ENCODE assay signal across 1 cellular context in the genomic region with DNA sequence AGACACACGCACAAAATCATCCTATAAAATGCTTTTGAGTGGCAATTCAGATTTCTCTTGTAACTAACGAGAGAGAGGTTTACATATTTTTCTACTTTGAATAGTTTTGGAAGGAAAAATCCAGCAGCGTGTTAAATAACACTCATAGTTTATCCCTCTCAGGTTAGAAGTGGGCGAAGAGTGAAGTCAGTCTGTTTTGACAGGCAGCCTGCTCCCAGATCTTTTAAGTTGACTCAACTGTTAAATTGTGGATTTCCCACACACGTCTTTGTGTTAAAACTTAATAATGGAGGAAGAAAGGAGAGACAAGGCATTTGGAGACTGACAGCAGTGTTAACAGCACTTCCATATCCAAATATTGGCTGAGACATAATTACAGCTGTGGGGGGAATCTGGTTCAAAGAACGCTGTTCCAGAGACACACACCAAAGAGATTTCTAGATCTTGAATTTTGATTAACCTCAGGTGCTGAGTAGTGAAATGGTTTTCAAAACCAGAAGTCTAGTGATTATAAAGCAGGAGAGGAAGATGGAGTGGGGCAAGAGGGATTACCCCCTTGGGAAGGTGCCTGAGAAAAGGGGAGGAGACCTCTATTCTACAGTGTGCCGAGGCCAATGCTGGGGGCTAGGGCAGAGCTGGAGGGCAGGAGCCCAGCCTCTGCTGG.
TF ChIP-seq lines count a peak whose summit lies in the region.

No MANE protein-coding gene starts in this region.

TF ChIP-seq in HepG2, 621 proteins besides CTCF, POLR2A, EP300 and RAD21:
- TF ChIP-seq ZNF670 (CRISPR knock-in tag; IDR thresholded peaks at IDR 0.05; ENCODE audit: borderline replicate concordance) (no peak), ZNF460 (CRISPR knock-in tag; IDR thresholded peaks at IDR 0.05; ENCODE audit: borderline replicate concordance) (no peak), STAT5B (CRISPR knock-in tag; IDR thresholded peaks at IDR 0.05) (no peak), ZNF747 (CRISPR knock-in tag; IDR thresholded peaks at IDR 0.05; ENCODE audit: borderline replicate concordance) (no peak), ZNF101 (CRISPR knock-in tag; IDR thresholded peaks at IDR 0.05; ENCODE audit: borderline replicate concordance, low read depth) (no peak), POLR2AphosphoS2 (IDR thresholded peaks at IDR 0.05; ENCODE audit: low read depth, low read length) (no peak), SP5 (CRISPR knock-in tag; IDR thresholded peaks at IDR 0.05; ENCODE audit: borderline replicate concordance, low read depth) (no peak), FOXO1 (CRISPR knock-in tag; IDR thresholded peaks at IDR 0.05) (no peak), SOX13 (IDR thresholded peaks at IDR 0.05) (no peak), SOX13 (CRISPR knock-in tag; conservative IDR thresholded peaks at IDR 0.05 in 1 of 2, IDR thresholded peaks at IDR 0.05 in 1 of 2) (no peak), HMG20B (CRISPR knock-in tag; conservative IDR thresholded peaks at IDR 0.05) (no peak), ZNF772 (CRISPR knock-in tag; IDR thresholded peaks at IDR 0.05) (no peak)
- TF ChIP-seq, protein P1, sequence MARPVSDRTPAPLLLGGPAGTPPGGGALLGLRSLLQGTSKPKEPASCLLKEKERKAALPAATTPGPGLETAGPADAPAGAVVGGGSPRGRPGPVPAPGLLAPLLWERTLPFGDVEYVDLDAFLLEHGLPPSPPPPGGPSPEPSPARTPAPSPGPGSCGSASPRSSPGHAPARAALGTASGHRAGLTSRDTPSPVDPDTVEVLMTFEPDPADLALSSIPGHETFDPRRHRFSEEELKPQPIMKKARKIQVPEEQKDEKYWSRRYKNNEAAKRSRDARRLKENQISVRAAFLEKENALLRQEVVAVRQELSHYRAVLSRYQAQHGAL (CRISPR knock-in tag; IDR thresholded peaks at IDR 0.05; ENCODE audit: not compliant biosample characterization), result no peak
- TF ChIP-seq, protein P2, sequence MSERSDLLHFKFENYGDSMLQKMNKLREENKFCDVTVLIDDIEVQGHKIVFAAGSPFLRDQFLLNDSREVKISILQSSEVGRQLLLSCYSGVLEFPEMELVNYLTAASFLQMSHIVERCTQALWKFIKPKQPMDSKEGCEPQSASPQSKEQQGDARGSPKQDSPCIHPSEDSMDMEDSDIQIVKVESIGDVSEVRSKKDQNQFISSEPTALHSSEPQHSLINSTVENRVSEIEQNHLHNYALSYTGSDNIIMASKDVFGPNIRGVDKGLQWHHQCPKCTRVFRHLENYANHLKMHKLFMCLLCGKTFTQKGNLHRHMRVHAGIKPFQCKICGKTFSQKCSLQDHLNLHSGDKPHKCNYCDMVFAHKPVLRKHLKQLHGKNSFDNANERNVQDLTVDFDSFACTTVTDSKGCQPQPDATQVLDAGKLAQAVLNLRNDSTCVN (CRISPR knock-in tag; IDR thresholded peaks at IDR 0.05; ENCODE audit: borderline replicate concordance), result no peak
- TF ChIP-seq, protein P3, sequence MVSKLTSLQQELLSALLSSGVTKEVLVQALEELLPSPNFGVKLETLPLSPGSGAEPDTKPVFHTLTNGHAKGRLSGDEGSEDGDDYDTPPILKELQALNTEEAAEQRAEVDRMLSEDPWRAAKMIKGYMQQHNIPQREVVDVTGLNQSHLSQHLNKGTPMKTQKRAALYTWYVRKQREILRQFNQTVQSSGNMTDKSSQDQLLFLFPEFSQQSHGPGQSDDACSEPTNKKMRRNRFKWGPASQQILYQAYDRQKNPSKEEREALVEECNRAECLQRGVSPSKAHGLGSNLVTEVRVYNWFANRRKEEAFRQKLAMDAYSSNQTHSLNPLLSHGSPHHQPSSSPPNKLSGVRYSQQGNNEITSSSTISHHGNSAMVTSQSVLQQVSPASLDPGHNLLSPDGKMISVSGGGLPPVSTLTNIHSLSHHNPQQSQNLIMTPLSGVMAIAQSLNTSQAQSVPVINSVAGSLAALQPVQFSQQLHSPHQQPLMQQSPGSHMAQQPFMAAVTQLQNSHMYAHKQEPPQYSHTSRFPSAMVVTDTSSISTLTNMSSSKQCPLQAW (CRISPR knock-in tag; IDR thresholded peaks at IDR 0.05), result no peak
